ENCODE assay signal across 8 cellular contexts in the genomic region with DNA sequence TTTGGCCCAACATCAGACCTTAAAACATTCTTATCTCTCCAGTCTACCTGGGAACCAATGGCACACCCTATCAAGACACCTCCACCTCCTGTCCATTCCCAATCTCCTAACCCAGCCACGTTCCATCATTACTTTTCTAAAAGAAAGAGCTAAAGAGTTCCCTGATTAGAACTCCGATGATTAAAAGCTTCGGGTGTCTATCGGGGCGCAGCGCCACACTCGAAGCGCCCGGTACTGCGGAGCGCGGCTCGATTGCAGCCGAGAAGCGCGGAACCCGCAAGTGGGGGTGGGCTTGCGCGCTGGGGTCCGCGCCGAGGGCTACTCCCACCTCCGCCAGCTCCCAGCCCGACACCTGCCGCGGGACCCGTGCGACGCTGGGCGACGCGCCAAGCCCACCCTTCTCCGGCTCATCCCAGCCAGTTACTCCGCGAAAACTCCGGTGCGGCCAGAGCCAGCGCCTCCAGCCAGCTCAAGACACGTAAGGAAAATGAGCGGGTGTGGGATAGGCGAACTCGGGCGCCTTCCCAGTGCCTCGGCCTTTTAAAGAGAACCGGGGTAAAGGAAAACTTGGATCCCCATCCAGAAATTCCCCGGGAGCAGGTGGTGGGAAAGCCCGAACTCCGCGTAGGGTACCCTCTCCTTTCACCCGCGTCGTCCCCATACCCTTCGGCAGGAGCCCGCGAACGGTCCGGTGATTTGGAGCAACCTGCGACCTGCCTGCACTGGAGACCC. TPM values are rescaled to one million over a fixed set of nuclear protein-coding genes. Genes with fewer than 3 reads are reported as not detected.
DNase-seq lines count a peak whose midpoint lies in the region; ATAC-seq, FAIRE-seq and TF ChIP-seq lines count a peak whose summit lies in the region.

No MANE protein-coding gene starts in this region.

- peak overlapping the region; percentile 99 for H3K4me2 ChIP-seq in keratinocyte (ENCODE audit: control insufficient read depth, extremely low read depth, insufficient read depth, low read depth, low read length)

- peak; percentile 31 for DNase-seq in ACHN
- DNase-seq in brain microvascular endothelial cell: no peak
- DNase-seq in keratinocyte (ENCODE audit: low read depth, low spot score): no peak
- DNase-seq in stimulated activated naive B cell treated with anti-CD40 and anti-IgM and Interleukin-4, amounts not matched to agents 10 μg/mL and 1 μg/mL and 100 μg/mL, for 72 hours: no peak
- DNase-seq in NOMO-1 treated with dmso at 0.1 percent for 144 hours (lab: John Stamatoyannopoulos, UW; ENCODE audit: unreplicated experiment): no peak
- DNase-seq in NCI-H345 (lab: John Stamatoyannopoulos, UW): no peak
- no peak for DNase-seq in activated CD8-positive, alpha-beta memory T cell treated with anti-CD3 and anti-CD28 coated beads for 24 hours

- H3K79me2 ChIP-seq in keratinocyte (ENCODE audit: control insufficient read depth, insufficient read depth, low read length): no peaks in the 10 kb centered on the region

- POLR2A ChIA-PET in HEK293 (lab: Yijun Ruan, JAX): no interaction called here

- H3K4me3 ChIP-seq in HEK293 (ENCODE audit: low read depth, low read length) (peak overlapping the region; percentile 33), brain microvascular endothelial cell (ENCODE audit: low read depth, low read length) (peak overlapping the region; percentile 66), keratinocyte (ENCODE audit: control insufficient read depth in 2 of 3, extremely low read depth in 1 of 3, insufficient read depth in 2 of 3, low read depth in 1 of 3, low read length in 3 of 3) (peak overlapping the region; percentile 38 to 81 (median 80))

- no peaks in the 10 kb centered on the region for H4K20me1 ChIP-seq in keratinocyte (ENCODE audit: control insufficient read depth, extremely low read depth, insufficient read depth, low read length)

- H3K4me1 ChIP-seq in HEK293 (ENCODE audit: control insufficient read depth, insufficient read depth, low read length): no peaks in the 10 kb centered on the region
- peaks cover 18% of the 10 kb centered on the region for H3K4me1 ChIP-seq in keratinocyte (ENCODE audit: control insufficient read depth, extremely low read depth, insufficient read depth, low read length)

- no peaks in the 10 kb centered on the region for H3K9me1 ChIP-seq in keratinocyte (ENCODE audit: control insufficient read depth, extremely low read depth, insufficient read depth, low read length)

- H3K36me3 ChIP-seq in HEK293 (ENCODE audit: control insufficient read depth in 2 of 2, insufficient read depth in 1 of 2, low read length in 2 of 2): no peaks in the 10 kb centered on the region
- H3K36me3 ChIP-seq in brain microvascular endothelial cell (replicated peaks): no peaks in the 10 kb centered on the region
- no peaks in the 10 kb centered on the region for H3K36me3 ChIP-seq in keratinocyte (ENCODE audit: control insufficient read depth in 2 of 2, extremely low read depth in 1 of 2, insufficient read depth in 2 of 2, low read length in 2 of 2)

- H3K4me1 Mint-ChIP-seq in stimulated activated naive B cell treated with anti-CD40 and anti-IgM and Interleukin-4, amounts not matched to agents 10 μg/mL and 1 μg/mL and 100 μg/mL, for 72 hours: peaks cover 8 to 19% of the 10 kb centered on the region in 2 donors

- no peaks in the 10 kb centered on the region for H3K36me3 Mint-ChIP-seq in stimulated activated naive B cell treated with anti-CD40 and anti-IgM and Interleukin-4, amounts not matched to agents 10 μg/mL and 1 μg/mL and 100 μg/mL, for 72 hours

- H3K27me3 ChIP-seq in brain microvascular endothelial cell (replicated peaks) (peaks cover 8% of the 10 kb centered on the region), keratinocyte (ENCODE audit: control insufficient read depth, extremely low read depth, insufficient read depth, low read length) (peaks cover 20% of the 10 kb centered on the region)

- no peaks in the 10 kb centered on the region for H3K9me3 Mint-ChIP-seq in stimulated activated naive B cell treated with anti-CD40 and anti-IgM and Interleukin-4, amounts not matched to agents 10 μg/mL and 1 μg/mL and 100 μg/mL, for 72 hours

- no peak overlapping the region for H3K27ac Mint-ChIP-seq in stimulated activated naive B cell treated with anti-CD40 and anti-IgM and Interleukin-4, amounts not matched to agents 10 μg/mL and 1 μg/mL and 100 μg/mL, for 72 hours

- H3K9me3 ChIP-seq in HEK293 (ENCODE audit: control insufficient read depth, insufficient read depth, low read depth, low read length) (no peaks in the 10 kb centered on the region), keratinocyte (ENCODE audit: control insufficient read depth, low read depth, low read length) (no peaks in the 10 kb centered on the region)

- peak overlapping the region; percentile 96 for H2AFZ ChIP-seq in keratinocyte (ENCODE audit: control insufficient read depth, low read length)

- H3K27ac ChIP-seq in HEK293 (ENCODE audit: extremely low read depth, low read depth, low read length) (no peak overlapping the region), brain microvascular endothelial cell (no peak overlapping the region), keratinocyte (ENCODE audit: control insufficient read depth, insufficient read depth, low read length) (no peak overlapping the region)

- in situ Hi-C loops in ACHN (cut with HindIII; ENCODE audit: low pct_ligation_motif_present, low pct_unique_long_range_greater_than_20kb, low sequenced_read_pairs): loop anchor here (25.0 kb wide), 1 partner anchor 194 kb away; no protein-coding TSS in a partner anchor
- in situ Hi-C loops in brain microvascular endothelial cell (cut with HindIII; ENCODE audit: low pct_ligation_motif_present, low sequenced_read_pairs): no loop called here

- ATAC-seq in stimulated activated naive B cell treated with anti-CD40 and anti-IgM and Interleukin-4, amounts not matched to agents 10 μg/mL and 1 μg/mL and 100 μg/mL, for 72 hours (replicated peaks): peak; percentile 36 to 39

- CTCF ChIA-PET in HEK293 (lab: Yijun Ruan, JAX): interaction anchor here (0.8 to 1.3 kb wide), 4 partner anchors 13 to 294 kb away, joined by 3 to 5 read pairs (median 4); no protein-coding TSS in a partner anchor

- TF ChIP-seq CTCF in HEK293 (tag by site-specific recombination; IDR thresholded peaks at IDR 0.05) (no peak), brain microvascular endothelial cell (IDR thresholded peaks at IDR 0.05; ENCODE audit: low read depth, low read length, missing control alignments) (no peak), keratinocyte (optimal IDR thresholded peaks at IDR 0.05 in 1 of 3, IDR thresholded peaks at IDR 0.05 in 1 of 3, conservative IDR thresholded peaks at IDR 0.05 in 1 of 3; ENCODE audit: extremely low read depth in 1 of 3, insufficient read depth in 2 of 3, low read length in 3 of 3) (no peak)

- H3K4me3 Mint-ChIP-seq in stimulated activated naive B cell treated with anti-CD40 and anti-IgM and Interleukin-4, amounts not matched to agents 10 μg/mL and 1 μg/mL and 100 μg/mL, for 72 hours: peak overlapping the region; percentile 79 to 82

- peak overlapping the region; percentile 56 for H3K9ac ChIP-seq in keratinocyte (ENCODE audit: control insufficient read depth, extremely low read depth, insufficient read depth, low read length)

- dilution Hi-C loops in keratinocyte (cut with MboI; ENCODE audit: extremely low pct_ligation_motif_present, low sequenced_read_pairs): no loop called here

- no peak for FAIRE-seq in keratinocyte (lab: Jason Lieb, UNC)

- H3K27me3 Mint-ChIP-seq in stimulated activated naive B cell treated with anti-CD40 and anti-IgM and Interleukin-4, amounts not matched to agents 10 μg/mL and 1 μg/mL and 100 μg/mL, for 72 hours: peaks cover 32 to 43% of the 10 kb centered on the region in 2 donors

TF ChIP-seq in HEK293, 187 proteins besides CTCF, POLR2A, EP300 and RAD21:
- TF ChIP-seq, protein P1, sequence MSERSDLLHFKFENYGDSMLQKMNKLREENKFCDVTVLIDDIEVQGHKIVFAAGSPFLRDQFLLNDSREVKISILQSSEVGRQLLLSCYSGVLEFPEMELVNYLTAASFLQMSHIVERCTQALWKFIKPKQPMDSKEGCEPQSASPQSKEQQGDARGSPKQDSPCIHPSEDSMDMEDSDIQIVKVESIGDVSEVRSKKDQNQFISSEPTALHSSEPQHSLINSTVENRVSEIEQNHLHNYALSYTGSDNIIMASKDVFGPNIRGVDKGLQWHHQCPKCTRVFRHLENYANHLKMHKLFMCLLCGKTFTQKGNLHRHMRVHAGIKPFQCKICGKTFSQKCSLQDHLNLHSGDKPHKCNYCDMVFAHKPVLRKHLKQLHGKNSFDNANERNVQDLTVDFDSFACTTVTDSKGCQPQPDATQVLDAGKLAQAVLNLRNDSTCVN (tag by site-specific recombination; optimal IDR thresholded peaks at IDR 0.05): peak; percentile 21
- no peak for TF ChIP-seq SP7 (tag by site-specific recombination; IDR thresholded peaks at IDR 0.05)

RNA-seq across cellular contexts. Expression of a gene that starts 0.6 kb away (rescaled TPM):
- 0.01 to 0.48 TPM (median 0.13 TPM) in 3 replicates for polyA plus RNA-seq in keratinocyte
- polyA plus RNA-seq in keratinocyte (2011; ENCODE audit: low read depth): not detected
- 0.03 and 0.16 TPM in 2 replicates for polyA plus RNA-seq in keratinocyte (2011; cell fraction: cytosol; rRNA removed)
- 0.28 and 0.33 TPM in 2 replicates for polyA plus RNA-seq in keratinocyte (2011; cell fraction: nucleus; rRNA removed)
- 0.03 and 0.10 TPM in 2 replicates for polyA plus RNA-seq in keratinocyte (2012; ENCODE audit: low replicate concordance)
- polyA minus RNA-seq in keratinocyte: 0.32 TPM in 1 of 3 replicates, not detected in the others
- polyA minus RNA-seq in keratinocyte (2011; cell fraction: cytosol; rRNA and poly(A)+ RNA removed): not detected
- polyA minus RNA-seq in keratinocyte (2011; cell fraction: nucleus; rRNA and poly(A)+ RNA removed): not detected in 2 replicates

RNA-seq across cellular contexts. Expression of a gene that starts 11.9 kb away (rescaled TPM):
- polyA plus RNA-seq in keratinocyte: not detected in 3 replicates
- not detected for polyA plus RNA-seq in keratinocyte (2011; ENCODE audit: low read depth)
- polyA plus RNA-seq in keratinocyte (2011; cell fraction: cytosol; rRNA removed): not detected in 2 replicates
- polyA plus RNA-seq in keratinocyte (2011; cell fraction: nucleus; rRNA removed): not detected in 2 replicates
- not detected in 2 replicates for polyA plus RNA-seq in keratinocyte (2012; ENCODE audit: low replicate concordance)
- polyA minus RNA-seq in keratinocyte: not detected in 3 replicates
- polyA minus RNA-seq in keratinocyte (2011; cell fraction: cytosol; rRNA and poly(A)+ RNA removed): not detected
- not detected in 2 replicates for polyA minus RNA-seq in keratinocyte (2011; cell fraction: nucleus; rRNA and poly(A)+ RNA removed)
